36 cellular contexts compared by ENCODE assay signal in the genomic region with DNA sequence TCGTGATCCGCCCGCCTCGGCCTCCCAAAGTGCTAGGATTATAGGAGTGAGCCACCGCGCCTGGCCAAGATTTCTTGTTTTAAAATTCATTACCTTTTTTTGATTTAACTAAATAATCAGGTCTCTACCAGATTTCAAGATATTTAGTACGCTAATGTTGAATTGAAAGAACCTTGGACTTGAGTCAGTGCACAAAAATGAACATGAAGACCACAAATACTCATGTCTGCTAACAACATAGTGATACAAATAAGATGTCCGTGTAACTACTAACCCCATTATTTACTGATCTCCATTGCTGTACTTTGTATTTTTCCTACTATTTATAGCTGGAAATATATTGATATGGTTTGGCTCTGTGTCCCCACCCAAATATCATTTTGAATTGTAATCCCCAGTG.
"Had no signal": no experiment of that assay in that cellular context is flagged by ENCODE, and none has a peak within 500 bp of the region (broad histone marks: within the 10 kb centered on the region; RNA-seq: fewer than 3 reads in every experiment).

No MANE protein-coding gene starts in this region.

- H3K36me3 Mint-ChIP-seq: activated naive CD8-positive, alpha-beta T cell had no signal

- H3K4me3 ChIP-seq: breast epithelium, cardiac muscle cell, colonic mucosa, dorsolateral prefrontal cortex, esophagus muscularis mucosa, gastrocnemius medialis, heart left ventricle had no signal

- H3K36me3 ChIP-seq: breast epithelium, cardiac muscle cell, colonic mucosa, gastrocnemius medialis, WERI-Rb-1 had no signal

- H3K27ac ChIP-seq: cardiac muscle cell, dorsolateral prefrontal cortex, esophagus muscularis mucosa, foreskin keratinocyte, gastrocnemius medialis, heart left ventricle, WERI-Rb-1 had no signal

- DNase-seq: activated B cell treated with CpG ODN at 0.5 μM for 24 hours; activated CD4-positive, alpha-beta T cell treated with anti-CD3 and anti-CD28 coated beads for 48 hours; activated CD4-positive, alpha-beta T cell treated with anti-CD3 and anti-CD28 coated beads, Interleukin-2, amount 50 U/mL, for 1 hour; activated CD4-positive, alpha-beta T cell treated with anti-CD3 and anti-CD28 coated beads, Interleukin-2, amount 50 U/mL, for 48 hours; activated CD8-positive, alpha-beta memory T cell treated with anti-CD3 and anti-CD28 coated beads for 24 hours; activated CD8-positive, alpha-beta T cell treated with anti-CD3 and anti-CD28 coated beads for 36 hours; activated effector memory CD4-positive, alpha-beta T cell treated with Interleukin-2 at 50 U/mL for 16 hours; activated gamma-delta T cell treated with Interleukin-2 at 50 U/mL for 16 hours; activated naive CD4-positive, alpha-beta T cell treated with anti-CD3 and anti-CD28 coated beads, Interleukin-2, amount 50 U/mL, for 16 hours; activated naive CD4-positive, alpha-beta T cell treated with Interleukin-2 at 50 U/mL for 16 hours; activated T-cell treated with anti-CD3 and anti-CD28 coated beads, Interleukin-2, amount 50 U/mL, for 4 hours; amygdala; aorta; central memory CD4-positive, alpha-beta T cell; cerebellar nuclear complex; colonic mucosa; dorsolateral prefrontal cortex; effector memory CD4-positive, alpha-beta T cell; endodermal cell; erythroblast; foreskin keratinocyte; gastrocnemius medialis; glutamatergic neuron; heart left ventricle; T-helper 1 cell; T-helper 17 cell; T1000; WERI-Rb-1 had no signal

- H3K4me1 Mint-ChIP-seq: activated T-helper 17 cell treated with anti-CD3 and anti-CD28 coated beads, Interleukin-2, amount 50 U/mL, for 72 hours had no signal

- H3K27ac Mint-ChIP-seq: activated B cell treated with CpG ODN at 0.5 μM for 24 hours; activated CD8-positive, alpha-beta T cell treated with anti-CD3 and anti-CD28 coated beads for 36 hours; activated naive CD8-positive, alpha-beta T cell; activated T-helper 17 cell treated with anti-CD3 and anti-CD28 coated beads, Interleukin-2, amount 50 U/mL, for 72 hours; brain; dendritic cell treated with granulocyte-macrophage colony-stimulating factor and Interleukin-4, amounts not matched to agents 40 ng/mL and 50 ng/mL, for 4 days; endodermal cell; T-helper 17 cell; T-helper 2 cell treated with Interferon-gamma antibody and Interleukin-4, amounts not matched to agents 5 μg/mL and 100 μg/mL, for 36 hours had no signal

- H3K9me3 Mint-ChIP-seq: activated B cell treated with CpG ODN at 0.5 μM for 24 hours; activated T-cell treated with anti-CD3 and anti-CD28 coated beads, Interleukin-2, amount 50 U/mL, for 4 hours; activated T-helper 17 cell treated with anti-CD3 and anti-CD28 coated beads, Interleukin-2, amount 50 U/mL, for 72 hours; dendritic cell treated with granulocyte-macrophage colony-stimulating factor and Interleukin-4, amounts not matched to agents 40 ng/mL and 50 ng/mL, for 4 days; T-helper 2 cell treated with Interferon-gamma antibody and Interleukin-4, amounts not matched to agents 5 μg/mL and 100 μg/mL, for 36 hours had no signal

- H3K9me3 ChIP-seq: breast epithelium, colonic mucosa, esophagus muscularis mucosa, gastrocnemius medialis had no signal

- H3K4me3 Mint-ChIP-seq: activated B cell treated with CpG ODN at 0.5 μM for 24 hours; activated CD8-positive, alpha-beta T cell treated with anti-CD3 and anti-CD28 coated beads for 36 hours; activated naive CD8-positive, alpha-beta T cell; activated T-cell treated with anti-CD3 and anti-CD28 coated beads, Interleukin-2, amount 50 U/mL, for 4 hours; activated T-helper 17 cell treated with anti-CD3 and anti-CD28 coated beads, Interleukin-2, amount 50 U/mL, for 72 hours; brain; dendritic cell treated with granulocyte-macrophage colony-stimulating factor and Interleukin-4, amounts not matched to agents 40 ng/mL and 50 ng/mL, for 4 days; endodermal cell; T-helper 17 cell; T-helper 2 cell treated with Interferon-gamma antibody and Interleukin-4, amounts not matched to agents 5 μg/mL and 100 μg/mL, for 36 hours had no signal

- H3K4me1 ChIP-seq: breast epithelium, foreskin keratinocyte had no signal

- H3K27me3 Mint-ChIP-seq: activated B cell treated with CpG ODN at 0.5 μM for 24 hours; activated CD8-positive, alpha-beta T cell treated with anti-CD3 and anti-CD28 coated beads for 36 hours; activated naive CD8-positive, alpha-beta T cell; activated T-helper 17 cell treated with anti-CD3 and anti-CD28 coated beads, Interleukin-2, amount 50 U/mL, for 72 hours; brain; dendritic cell treated with granulocyte-macrophage colony-stimulating factor and Interleukin-4, amounts not matched to agents 40 ng/mL and 50 ng/mL, for 4 days; T-helper 17 cell had no signal

- H3K27me3 ChIP-seq: breast epithelium, cardiac muscle cell, colonic mucosa, esophagus muscularis mucosa, foreskin keratinocyte, gastrocnemius medialis, heart left ventricle had no signal
